ENCODE assay signal across 18 cellular contexts in genomic region chr10:102965455-102965854, GRCh38.
"Had no signal": no experiment of that assay in that cellular context is flagged by ENCODE, and none has a peak within 500 bp of the region (broad histone marks: within the 10 kb centered on the region; RNA-seq: fewer than 3 reads in every experiment).

No MANE protein-coding gene starts in this region.

- H3K27me3 ChIP-seq: esophagus squamous epithelium, right atrium auricular region had no signal

- ATAC-seq: activated CD8-positive, alpha-beta T cell treated with anti-CD3 and anti-CD28 coated beads, Interleukin-2, amount 10 ng/mL, durations not matched to agents 7 days and 5 days; activated T-cell treated with anti-CD3 and anti-CD28 coated beads, Interleukin-2, amount 50 U/mL, for 72 hours; naive thymus-derived CD8-positive, alpha-beta T cell; stimulated activated naive CD8-positive, alpha-beta T cell treated with anti-CD3 and anti-CD28 coated beads, Interleukin-15, Interleukin-2, amounts not matched to agents 100 U/mL and 50 U/mL, for 24 hours had no signal

- H3K27ac ChIP-seq: esophagus squamous epithelium, right atrium auricular region had no signal

- H3K36me3 Mint-ChIP-seq: activated naive CD8-positive, alpha-beta T cell; brain had no signal

- H3K4me3 Mint-ChIP-seq: activated CD4-positive, alpha-beta T cell treated with anti-CD3 and anti-CD28 coated beads, Interleukin-2, amount 10 ng/mL, durations not matched to agents 24 days and 14 days; activated CD8-positive, alpha-beta T cell treated with anti-CD3 and anti-CD28 coated beads, Interleukin-2, amount 10 ng/mL, durations not matched to agents 7 days and 5 days; activated naive CD8-positive, alpha-beta T cell; activated T-cell treated with anti-CD3 and anti-CD28 coated beads, Interleukin-2, amount 50 U/mL, for 72 hours; brain; naive thymus-derived CD8-positive, alpha-beta T cell had no signal

- H3K4me3 ChIP-seq: coronary artery, esophagus squamous epithelium, lung, right atrium auricular region had no signal

- H3K9me3 ChIP-seq: esophagus squamous epithelium, right atrium auricular region had no signal

- H3K9me3 Mint-ChIP-seq: activated CD4-positive, alpha-beta T cell treated with anti-CD3 and anti-CD28 coated beads, Interleukin-2, amount 10 ng/mL, durations not matched to agents 24 days and 14 days; activated T-cell treated with anti-CD3 and anti-CD28 coated beads, Interleukin-2, amount 50 U/mL, for 72 hours; brain; naive thymus-derived CD8-positive, alpha-beta T cell had no signal

- H3K36me3 ChIP-seq: esophagus squamous epithelium, right atrium auricular region had no signal

- H3K4me1 Mint-ChIP-seq: activated CD4-positive, alpha-beta T cell treated with anti-CD3 and anti-CD28 coated beads, Interleukin-2, amount 10 ng/mL, durations not matched to agents 24 days and 14 days had no signal

- DNase-seq: activated CD4-positive, alpha-beta T cell treated with anti-CD3 and anti-CD28 coated beads, Interleukin-2, amount 10 ng/mL, durations not matched to agents 24 days and 14 days; activated CD4-positive, CD25-positive, alpha-beta regulatory T cell; activated CD8-positive, alpha-beta memory T cell treated with anti-CD3 and anti-CD28 coated beads, Interleukin-2, amount 50 U/mL, for 48 hours; activated CD8-positive, alpha-beta T cell treated with anti-CD3 and anti-CD28 coated beads, Interleukin-2, amount 10 ng/mL, durations not matched to agents 7 days and 5 days; activated gamma-delta T cell treated with Interleukin-2 at 50 U/mL for 16 hours; activated T-cell treated with anti-CD3 and anti-CD28 coated beads, Interleukin-2, amount 50 U/mL, for 72 hours; central memory CD4-positive, alpha-beta T cell; esophagus squamous epithelium; foreskin fibroblast; kidney glomerular epithelial cell; naive thymus-derived CD8-positive, alpha-beta T cell; stimulated activated naive CD8-positive, alpha-beta T cell treated with anti-CD3 and anti-CD28 coated beads, Interleukin-15, Interleukin-2, amounts not matched to agents 100 U/mL and 50 U/mL, for 24 hours; trophoblast cell had no signal

- H3K4me1 ChIP-seq: right atrium auricular region had no signal

- H3K27me3 Mint-ChIP-seq: activated naive CD8-positive, alpha-beta T cell; brain; naive thymus-derived CD8-positive, alpha-beta T cell had no signal

- H3K27ac Mint-ChIP-seq: activated CD4-positive, alpha-beta T cell treated with anti-CD3 and anti-CD28 coated beads, Interleukin-2, amount 10 ng/mL, durations not matched to agents 24 days and 14 days; activated CD8-positive, alpha-beta T cell treated with anti-CD3 and anti-CD28 coated beads, Interleukin-2, amount 10 ng/mL, durations not matched to agents 7 days and 5 days; activated naive CD8-positive, alpha-beta T cell; activated T-cell treated with anti-CD3 and anti-CD28 coated beads, Interleukin-2, amount 50 U/mL, for 72 hours; naive thymus-derived CD8-positive, alpha-beta T cell had no signal
